12 cellular contexts compared by ENCODE assay signal in the genomic region with DNA sequence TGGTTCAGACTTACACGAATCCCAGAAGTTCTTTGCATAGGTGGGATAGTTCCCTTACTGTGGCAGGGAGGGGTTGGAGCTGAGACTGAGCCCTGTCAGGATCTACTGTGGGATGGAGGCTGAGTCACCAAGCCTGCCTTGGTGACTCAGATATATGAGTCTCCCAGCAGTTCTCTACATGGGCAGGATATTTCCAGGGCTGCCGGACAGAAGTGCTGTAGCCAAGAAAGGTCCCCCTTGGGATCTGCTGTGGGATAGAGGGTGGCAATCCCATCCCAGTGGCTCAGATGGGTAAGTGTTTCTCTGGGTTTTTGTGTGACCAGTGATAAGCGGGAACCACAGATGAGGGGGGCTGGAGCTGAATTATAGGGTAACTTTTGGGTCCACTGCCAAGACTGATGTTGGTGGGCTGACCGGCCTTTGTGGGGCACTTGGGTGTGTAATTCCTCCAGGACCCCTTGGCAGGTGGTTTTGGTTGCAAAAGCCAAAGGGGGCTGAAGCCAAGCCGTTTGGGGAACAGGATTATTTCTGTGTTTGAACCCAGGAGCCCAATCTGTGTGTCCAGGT. TPM values are rescaled to one million over a fixed set of nuclear protein-coding genes. Genes with fewer than 3 reads are reported as not detected.
DNase-seq lines count a peak whose midpoint lies in the region; ATAC-seq and TF ChIP-seq lines count a peak whose summit lies in the region.
"Had no signal": no experiment of that assay in that cellular context is flagged by ENCODE, and none has a peak within 500 bp of the region (broad histone marks: within the 10 kb centered on the region; RNA-seq: fewer than 3 reads in every experiment).

No MANE protein-coding gene starts in this region.

- H3K9me3 ChIP-seq in left lung, result peaks cover 0 to 24% of the 10 kb centered on the region in 2 donors
- H3K9me3 ChIP-seq: neutrophil had no signal

- ATAC-seq in left lung (peak; percentile 79), HG03469 (IDR thresholded peaks at IDR 0.05; ENCODE audit: unreplicated experiment) (no peak)
- ATAC-seq: activated naive CD8-positive, alpha-beta T cell treated with anti-CD3 and anti-CD28 coated beads, Interleukin-2, amount 50 U/mL, for 24 hours had no signal

- no peaks in the 10 kb centered on the region for H3K4me1 ChIP-seq in left lung

- no peak overlapping the region for H3K4me3 ChIP-seq in astrocyte of the spinal cord (ENCODE audit: low read depth, low read length)
- H3K4me3 ChIP-seq in left lung, result no peak overlapping the region

- TF ChIP-seq CTCF in astrocyte of the spinal cord (IDR thresholded peaks at IDR 0.05; ENCODE audit: low read depth, low read length), result no peak
- no peak for TF ChIP-seq CTCF in left lung (IDR thresholded peaks at IDR 0.05)

- intact Hi-C loops in left lung (cut with DNase I), result no loop called here

- DNase-seq in AG08395 (ENCODE audit: low spot score), result peak; percentile 91
- peak; percentile 67 for DNase-seq in HS-5 (ENCODE audit: low read depth)
- DNase-seq in astrocyte of the spinal cord (ENCODE audit: low read depth, low spot score), result peak; percentile 80
- no peak for DNase-seq in left lung
- DNase-seq in stimulated activated CD4-positive, alpha-beta T cell treated with anti-CD3 and anti-CD28 coated beads, Interleukin-12 subunit alpha, Interleukin-12 subunit beta, amount 100 ng/mL, for 4 hours, result no peak
- no peak for DNase-seq in NCI-H2227 (lab: John Stamatoyannopoulos, UW; ENCODE audit: unreplicated experiment)
- DNase-seq in NCI-H524 (lab: John Stamatoyannopoulos, UW), result no peak
- DNase-seq: activated CD4-positive, alpha-beta T cell treated with anti-CD3 and anti-CD28 coated beads, Interleukin-2, amount 50 U/mL, for 1 hour; activated naive CD8-positive, alpha-beta T cell treated with anti-CD3 and anti-CD28 coated beads, Interleukin-2, amount 50 U/mL, for 24 hours; CD4-positive, alpha-beta memory T cell had no signal

- H3K27ac ChIP-seq in left lung, result no peak overlapping the region
- H3K27ac ChIP-seq: neutrophil had no signal

- no peaks in the 10 kb centered on the region for H3K27me3 ChIP-seq in left lung
- H3K27me3 ChIP-seq: neutrophil had no signal

- in situ Hi-C loops in astrocyte of the spinal cord (cut with HindIII; ENCODE audit: low sequenced_read_pairs), result no loop called here

- H3K36me3 ChIP-seq in left lung, result no peaks in the 10 kb centered on the region
- H3K36me3 ChIP-seq: neutrophil had no signal

RNA-seq across cellular contexts. Expression of gene XRCC4, which starts 18.7 kb away (rescaled TPM):
- total RNA-seq in left lung, result 1 to 10 TPM; 6.2 to 7.5 TPM

RNA-seq across cellular contexts. Expression of gene TMEM167A, which starts 18.9 kb away (rescaled TPM):
- 100 to 1,000 TPM; 116 to 127 TPM for total RNA-seq in left lung

Comparison
In these comparisons a context has a peak if more than half of its experiments do, and no peak if none do; other contexts are left out.
1. DNase-seq: peak in AG08395 (single experiment), HS-5 (single experiment) and astrocyte of the spinal cord (single experiment); none in left lung (0 of 2), stimulated activated CD4-positive, alpha-beta T cell treated with anti-CD3 and anti-CD28 coated beads, Interleukin-12 subunit alpha, Interleukin-12 subunit beta, amount 100 ng/mL, for 4 hours (single experiment), NCI-H2227 (single experiment) and NCI-H524 (0 of 2).